Comparison of ENCODE assay signal across 9 cellular contexts in genomic region chr4:38078590-38079381, GRCh38.
DNase-seq lines count a peak whose midpoint lies in the region; ATAC-seq and TF ChIP-seq lines count a peak whose summit lies in the region.
"Had no signal": no experiment of that assay in that cellular context is flagged by ENCODE, and none has a peak within 500 bp of the region (broad histone marks: within the 10 kb centered on the region; RNA-seq: fewer than 3 reads in every experiment).

No MANE protein-coding gene starts in this region.

- H3K9me3 Mint-ChIP-seq in activated naive CD4-positive, alpha-beta T cell treated with anti-CD3 and anti-CD28 coated beads for 36 hours: no peaks in the 10 kb centered on the region
- H3K9me3 Mint-ChIP-seq in activated naive CD4-positive, alpha-beta T cell treated with anti-CD3 and anti-CD28 coated beads, Interleukin-2, amount 50 U/mL, for 24 hours: no peaks in the 10 kb centered on the region

- TF ChIP-seq CTCF in transverse colon (IDR thresholded peaks at IDR 0.05): no peak

- no peaks in the 10 kb centered on the region for H3K36me3 ChIP-seq in transverse colon

- H3K4me1 ChIP-seq in transverse colon: peaks cover 25 to 76% (median 48%) of the 10 kb centered on the region in 4 donors

- WGBS in transverse colon (ENCODE audit: low coverage in 1 of 2), 2 donors: 26 to 36% methylated on average over 3 to 6 of the region's 6 CpGs

- in situ Hi-C loops in transverse colon (cut with MboI; ENCODE audit: low pct_ligation_motif_present in 1 of 4, low pct_unique_long_range_greater_than_20kb in 1 of 4, low sequenced_read_pairs in 3 of 4): loop anchor here in 3 of 4 donors (5.0 to 10.0 kb wide), 3 partner anchors 89 to 596 kb away; no protein-coding TSS in a partner anchor

- no peaks in the 10 kb centered on the region for H3K27me3 ChIP-seq in transverse colon

- H3K4me1 Mint-ChIP-seq in activated naive CD4-positive, alpha-beta T cell treated with anti-CD3 and anti-CD28 coated beads for 36 hours (ENCODE audit: low read depth): peaks cover 31% of the 10 kb centered on the region
- H3K4me1 Mint-ChIP-seq in activated naive CD4-positive, alpha-beta T cell treated with anti-CD3 and anti-CD28 coated beads, Interleukin-2, amount 50 U/mL, for 24 hours: peaks cover 18% of the 10 kb centered on the region

- ATAC-seq in left colon: peak; percentile 87
- no peak for ATAC-seq in GM21515 (IDR thresholded peaks at IDR 0.05; ENCODE audit: unreplicated experiment)
- ATAC-seq in HG02588 (IDR thresholded peaks at IDR 0.05; ENCODE audit: unreplicated experiment): no peak

- peak overlapping the region; percentile 57 for H3K27ac Mint-ChIP-seq in activated naive CD4-positive, alpha-beta T cell treated with anti-CD3 and anti-CD28 coated beads for 36 hours
- H3K27ac Mint-ChIP-seq in activated naive CD4-positive, alpha-beta T cell treated with anti-CD3 and anti-CD28 coated beads, Interleukin-2, amount 50 U/mL, for 24 hours: peak overlapping the region; percentile 9

- peak; percentile 21 for DNase-seq in activated naive CD4-positive, alpha-beta T cell treated with anti-CD3 and anti-CD28 coated beads for 36 hours
- DNase-seq in activated naive CD4-positive, alpha-beta T cell (lab: John Stamatoyannopoulos, UW): no peak
- DNase-seq in left colon (peak in 1 of 2 donors; percentile 74), transverse colon (peak; percentile 63), SIG-M5 treated with dmso at 0.1 percent for 504 hours (lab: John Stamatoyannopoulos, UW; ENCODE audit: unreplicated experiment) (no peak)
- DNase-seq: NCI-H2081 had no signal

- H3K27me3 Mint-ChIP-seq in activated naive CD4-positive, alpha-beta T cell treated with anti-CD3 and anti-CD28 coated beads for 36 hours (ENCODE audit: low read depth): no peaks in the 10 kb centered on the region
- H3K27me3 Mint-ChIP-seq in activated naive CD4-positive, alpha-beta T cell treated with anti-CD3 and anti-CD28 coated beads, Interleukin-2, amount 50 U/mL, for 24 hours: no peaks in the 10 kb centered on the region

- peaks cover 8% of the 10 kb centered on the region for H3K36me3 Mint-ChIP-seq in activated naive CD4-positive, alpha-beta T cell treated with anti-CD3 and anti-CD28 coated beads for 36 hours (ENCODE audit: low read depth)
- peaks cover 14% of the 10 kb centered on the region for H3K36me3 Mint-ChIP-seq in activated naive CD4-positive, alpha-beta T cell treated with anti-CD3 and anti-CD28 coated beads, Interleukin-2, amount 50 U/mL, for 24 hours

- CTCF ChIA-PET in activated naive CD4-positive, alpha-beta T cell treated with anti-CD3 and anti-CD28 coated beads for 36 hours (lab: Charles Lee): interaction anchor here (0.7 to 2.0 kb wide), 5 partner anchors 9 to 51 kb away, joined by 3 to 5 read pairs (median 3); no protein-coding TSS in a partner anchor

- no peak overlapping the region for H3K4me3 ChIP-seq in transverse colon

- H3K27ac ChIP-seq in transverse colon: peak overlapping the region; percentile 85 to 93 (median 88)

- no peak for TF ChIP-seq EP300 in transverse colon (IDR thresholded peaks at IDR 0.05; ENCODE audit: low read depth)

- intact Hi-C loops in activated naive CD4-positive, alpha-beta T cell treated with anti-CD3 and anti-CD28 coated beads for 36 hours (cut with micrococcal nuclease): loop anchor here (1.0 kb wide), 2 partner anchors 54 to 85 kb away; no protein-coding TSS in a partner anchor
- intact Hi-C loops in left colon (cut with DNase I, micrococcal nuclease): loop anchor here in 1 of 2 donors (10.0 kb wide), 2 partner anchors 96 to 236 kb away; no protein-coding TSS in a partner anchor
- intact Hi-C loops in transverse colon (cut with DNase I; ENCODE audit: low total_unique reads): no loop called here

- H3K4me3 Mint-ChIP-seq in activated naive CD4-positive, alpha-beta T cell treated with anti-CD3 and anti-CD28 coated beads for 36 hours: no peak overlapping the region
- no peak overlapping the region for H3K4me3 Mint-ChIP-seq in activated naive CD4-positive, alpha-beta T cell treated with anti-CD3 and anti-CD28 coated beads, Interleukin-2, amount 50 U/mL, for 24 hours

- no peaks in the 10 kb centered on the region for H3K9me3 ChIP-seq in transverse colon

- peak; percentile 64 for TF ChIP-seq POLR2A in transverse colon (IDR thresholded peaks at IDR 0.05)

Comparison
In these comparisons a context has a peak if more than half of its experiments do, and no peak if none do; other contexts are left out.
1. DNase-seq: peak in activated naive CD4-positive, alpha-beta T cell treated with anti-CD3 and anti-CD28 coated beads for 36 hours (single experiment) and transverse colon (single experiment); none in activated naive CD4-positive, alpha-beta T cell (0 of 4) and SIG-M5 treated with dmso at 0.1 percent for 504 hours (single experiment).